ENCODE assay signal across 28 cellular contexts in genomic region chr7:134051020-134051419, GRCh38.
DNase-seq lines count a peak whose midpoint lies in the region; ATAC-seq, FAIRE-seq and TF ChIP-seq lines count a peak whose summit lies in the region.
"Had no signal": no experiment of that assay in that cellular context is flagged by ENCODE, and none has a peak within 500 bp of the region (broad histone marks: within the 10 kb centered on the region; RNA-seq: fewer than 3 reads in every experiment).

No MANE protein-coding gene starts in this region.

- no peaks in the 10 kb centered on the region for H4K20me1 ChIP-seq in osteoblast (ENCODE audit: insufficient read depth, low read length)

- TF ChIP-seq POLR2A in GM12891 (IDR thresholded peaks at IDR 0.05; ENCODE audit: low read depth, low read length): no peak

- H3K9me3 ChIP-seq in osteoblast (ENCODE audit: low read depth, low read length): no peaks in the 10 kb centered on the region
- H3K9me3 ChIP-seq: Peyer's patch, SK-N-SH had no signal

- ATAC-seq in GM21526 (IDR thresholded peaks at IDR 0.05; ENCODE audit: low FRiP score, unreplicated experiment) (peak; percentile 51), HG03354 (IDR thresholded peaks at IDR 0.05; ENCODE audit: poor library complexity, severe bottlenecking, unreplicated experiment) (peak; percentile 65), HG02798 (IDR thresholded peaks at IDR 0.05; ENCODE audit: poor library complexity, unreplicated experiment) (no peak), SK-N-SH treated with all-trans-retinoic acid at 6 μM for 48 hours (no peak)
- ATAC-seq: HepG2 had no signal

- H3K27ac ChIP-seq in osteoblast (ENCODE audit: low read depth, low read length): no peak overlapping the region
- H3K27ac ChIP-seq: 22Rv1, GM23248, Peyer's patch had no signal

- H3K79me2 ChIP-seq in osteoblast (ENCODE audit: insufficient read depth, low read length): no peaks in the 10 kb centered on the region

- no peak for DNase-seq in GM12891 (ENCODE audit: insufficient read length, low spot score)
- peak; percentile 55 for DNase-seq in RPMI8226
- DNase-seq in osteoblast (ENCODE audit: insufficient read length, low spot score, missing footprints): no peak
- no peak for DNase-seq in H4 (ENCODE audit: low spot score)
- DNase-seq: Calu3, DMS79 treated with DMSO at 0.1 percent for 48 hours, GF-D8, GM23248, HFFc6, KG1, NCI-H1048, NCI-H1417, NCI-H1694, NCI-H2081, NCI-H2227 treated with DMSO at 0.1 percent for 48 hours, NCI-H526 treated with DMSO at 0.1 percent for 48 hours, OCI-M1, Peyer's patch, SK-N-SH, T-helper 2 cell had no signal

- peak; percentile 52 for FAIRE-seq in GM12891 (lab: Jason Lieb, UNC)
- FAIRE-seq: GM12892, HepG2 had no signal

- no peak for TF ChIP-seq CTCF in osteoblast (IDR thresholded peaks at IDR 0.05; ENCODE audit: extremely low read depth, low read depth, low read length)

- H3K27me3 ChIP-seq in osteoblast (ENCODE audit: insufficient read depth, low read length): no peaks in the 10 kb centered on the region
- H3K27me3 ChIP-seq: Peyer's patch had no signal

- no peak overlapping the region for H3K4me3 ChIP-seq in osteoblast (ENCODE audit: insufficient read depth, low read length)
- H3K4me3 ChIP-seq: GM23248, HAP-1, Peyer's patch had no signal

- H3K4me2 ChIP-seq in osteoblast (ENCODE audit: insufficient read depth, low read length): no peak overlapping the region
- H3K4me2 ChIP-seq: SK-N-SH had no signal

- H2AFZ ChIP-seq in osteoblast (ENCODE audit: low read length): no peak overlapping the region
- H2AFZ ChIP-seq: GM23248 had no signal

- no peaks in the 10 kb centered on the region for H3K36me3 ChIP-seq in osteoblast (ENCODE audit: insufficient read depth, low read length)
- H3K36me3 ChIP-seq: HAP-1, Peyer's patch had no signal

- H3K4me1 ChIP-seq in osteoblast (ENCODE audit: insufficient read depth, low read length): no peaks in the 10 kb centered on the region
- H3K4me1 ChIP-seq: Peyer's patch had no signal

TF ChIP-seq in GM12891, 5 proteins besides CTCF, POLR2A, EP300 and RAD21:
- TF ChIP-seq PAX5 (IDR thresholded peaks at IDR 0.05; ENCODE audit: insufficient read depth, low read length, severe bottlenecking) (no peak), POU2F2 (IDR thresholded peaks at IDR 0.05; ENCODE audit: low read depth, low read length) (no peak), POLR2AphosphoS5 (IDR thresholded peaks at IDR 0.05; ENCODE audit: low read depth, low read length) (no peak), SPI1 (IDR thresholded peaks at IDR 0.05; ENCODE audit: low read depth, low read length) (no peak), TAF1 (IDR thresholded peaks at IDR 0.05; ENCODE audit: low read depth, low read length) (no peak)

TF ChIP-seq in SK-N-SH treated with all-trans-retinoic acid at 6 μM for 48 hours, 23 proteins besides CTCF, POLR2A, EP300 and RAD21:
- TF ChIP-seq CSDC2 (CRISPR knock-in tag; IDR thresholded peaks at IDR 0.05) (no peak), ZFP30 (CRISPR knock-in tag; IDR thresholded peaks at IDR 0.05) (no peak), OSR1 (CRISPR knock-in tag; IDR thresholded peaks at IDR 0.05) (no peak), ZNF565 (CRISPR knock-in tag; conservative IDR thresholded peaks at IDR 0.05; ENCODE audit: low read depth) (no peak), TSHZ2 (CRISPR knock-in tag; IDR thresholded peaks at IDR 0.05) (no peak), RARB (CRISPR knock-in tag; IDR thresholded peaks at IDR 0.05) (no peak), PATZ1 (CRISPR knock-in tag; IDR thresholded peaks at IDR 0.05; ENCODE audit: borderline replicate concordance) (no peak), GLIS3 (CRISPR knock-in tag; IDR thresholded peaks at IDR 0.05) (no peak), ZFP3 (CRISPR knock-in tag; IDR thresholded peaks at IDR 0.05) (no peak), BACH2 (CRISPR knock-in tag; IDR thresholded peaks at IDR 0.05; ENCODE audit: borderline replicate concordance) (no peak), PPARA (CRISPR knock-in tag; IDR thresholded peaks at IDR 0.05; ENCODE audit: borderline replicate concordance) (no peak), SNAI2 (CRISPR knock-in tag; IDR thresholded peaks at IDR 0.05) (no peak), ISL1 (CRISPR knock-in tag; IDR thresholded peaks at IDR 0.05) (no peak), ZC3H10 (CRISPR knock-in tag; IDR thresholded peaks at IDR 0.05) (no peak)
TF ChIP-seq in SK-N-SH treated with all-trans-retinoic acid at 6 μM for 48 hours: peak in this region for 0.

Comparison
In these comparisons a context has a peak if more than half of its experiments do, and no peak if none do; other contexts are left out.
1. ATAC-seq: peak in GM21526 (single experiment) and HG03354 (single experiment); none in HG02798 (single experiment) and SK-N-SH treated with all-trans-retinoic acid at 6 μM for 48 hours (single experiment).